ENCODE assay signal across 18 cellular contexts in genomic region chr16:57722651-57723050, GRCh38. TPM values are rescaled to one million over a fixed set of nuclear protein-coding genes. Genes with fewer than 3 reads are reported as not detected.
DNase-seq lines count a peak whose midpoint lies in the region; ATAC-seq, FAIRE-seq and TF ChIP-seq lines count a peak whose summit lies in the region.
"Had no signal": no experiment of that assay in that cellular context is flagged by ENCODE, and none has a peak within 500 bp of the region (broad histone marks: within the 10 kb centered on the region; RNA-seq: fewer than 3 reads in every experiment).

No MANE protein-coding gene starts in this region.

- H4K20me1 ChIP-seq in HepG2 (ENCODE audit: insufficient read depth, low read length) (no peaks in the 10 kb centered on the region), neural progenitor cell (ENCODE audit: low read depth) (no peaks in the 10 kb centered on the region)

- H3K9ac ChIP-seq in HepG2 (ENCODE audit: insufficient read depth, low read depth, low read length): no peak overlapping the region
- H3K9ac ChIP-seq in neural progenitor cell: no peak overlapping the region

- no peaks in the 10 kb centered on the region for H3K36me3 ChIP-seq in HepG2 (replicated peaks in 1 of 2; ENCODE audit: control insufficient read depth in 1 of 2, insufficient read depth in 2 of 2, low read length in 2 of 2)
- H3K36me3 ChIP-seq in right lobe of liver: no peaks in the 10 kb centered on the region
- H3K36me3 ChIP-seq in neural progenitor cell: no peaks in the 10 kb centered on the region
- H3K36me3 ChIP-seq in spleen: no peaks in the 10 kb centered on the region
- H3K36me3 ChIP-seq: HAP-1 had no signal

- no peak overlapping the region for H3K4me3 Mint-ChIP-seq in neural progenitor cell
- H3K4me3 Mint-ChIP-seq in activated CD4-positive, alpha-beta T cell treated with anti-CD3 and anti-CD28 coated beads for 36 hours: no peak overlapping the region
- H3K4me3 Mint-ChIP-seq: CD14-positive monocyte; CD4-positive, alpha-beta memory T cell had no signal

- H3K4me1 ChIP-seq in HepG2 (ENCODE audit: insufficient read depth, low read length) (peaks cover 29% of the 10 kb centered on the region), right lobe of liver (no peaks in the 10 kb centered on the region), neural progenitor cell (no peaks in the 10 kb centered on the region), spleen (peaks cover 0 to 6% (median 0%) of the 10 kb centered on the region in 6 donors)
- H3K4me1 ChIP-seq: HAP-1 had no signal

- POLR2A ChIA-PET in HepG2 (lab: Yijun Ruan, JAX): interaction anchor here (0.7 to 1.0 kb wide), 3 partner anchors 13 to 19 kb away, joined by 3 to 4 read pairs (median 4); partner anchors contain the start of gene KATNB1
- POLR2A ChIA-PET in activated CD4-positive, alpha-beta T cell treated with anti-CD3 and anti-CD28 coated beads for 36 hours (lab: Charles Lee): no interaction called here

- no peak for TF ChIP-seq EP300 in HepG2 (IDR thresholded peaks at IDR 0.05; ENCODE audit: low read depth in 2 of 2, low read length in 2 of 2)
- no peak for TF ChIP-seq EP300 in HepG2 (CRISPR knock-in tag; IDR thresholded peaks at IDR 0.05; ENCODE audit: borderline replicate concordance)

- H3F3A ChIP-seq in neural progenitor cell (ENCODE audit: low read depth): no peaks in the 10 kb centered on the region

- peaks cover 9% of the 10 kb centered on the region for H3K27me3 Mint-ChIP-seq in neural progenitor cell (ENCODE audit: insufficient read depth, low read depth)
- H3K27me3 Mint-ChIP-seq in activated CD4-positive, alpha-beta T cell treated with anti-CD3 and anti-CD28 coated beads for 36 hours: no peaks in the 10 kb centered on the region

- 0 out of 2 replicates have a peak overlapping the region, but pooled peaks have one; percentile 4 for H3K4me2 ChIP-seq in HepG2 (ENCODE audit: low read depth, low read length)
- H3K4me2 ChIP-seq in neural progenitor cell: no peak overlapping the region
- H3K4me2 ChIP-seq: A549 had no signal

- no peak overlapping the region for H2AFZ ChIP-seq in HepG2 (ENCODE audit: low read length)
- peak overlapping the region; percentile 15 for H2AFZ ChIP-seq in neural progenitor cell (replicated peaks)

- 40% methylated on average over 10 of the region's 11 CpGs for WGBS in HepG2 (ENCODE audit: low lambda C conversion rate)
- 55% methylated on average over 6 of the region's 11 CpGs for WGBS in right lobe of liver (ENCODE audit: insufficient coverage, low coverage, low lambda C conversion rate, missing lambda C conversion rate)
- WGBS in spleen, 5 donors: 78 to 87% (median 84%) methylated on average over 11 of the region's 11 CpGs

- peaks cover 4% of the 10 kb centered on the region for H3K4me1 Mint-ChIP-seq in neural progenitor cell
- no peaks in the 10 kb centered on the region for H3K4me1 Mint-ChIP-seq in activated CD4-positive, alpha-beta T cell treated with anti-CD3 and anti-CD28 coated beads for 36 hours
- H3K4me1 Mint-ChIP-seq: CD4-positive, alpha-beta memory T cell had no signal

- FAIRE-seq in HepG2 (lab: Jason Lieb, UNC): no peak
- FAIRE-seq: A549 had no signal

- in situ Hi-C loops in HepG2 (cut with HindIII; ENCODE audit: extremely low pct_ligation_motif_present, low pct_unique_long_range_greater_than_20kb): no loop called here

- H3K79me2 ChIP-seq in HepG2 (ENCODE audit: insufficient read depth, low read length) (no peaks in the 10 kb centered on the region), neural progenitor cell (ENCODE audit: low read depth) (no peaks in the 10 kb centered on the region)

- DNase-seq in HepG2 (ENCODE audit: low spot score): no peak
- no peak for DNase-seq in right lobe of liver
- DNase-seq in neural progenitor cell (ENCODE audit: low spot score): no peak
- DNase-seq in spleen: peak; percentile 34
- no peak for DNase-seq in NCI-H446 treated with DMSO at 0.1 percent for 48 hours (lab: John Stamatoyannopoulos, UW)
- DNase-seq in inferior parietal cortex (ENCODE audit: extremely low spot score): no peak
- no peak for DNase-seq in activated CD4-positive, alpha-beta T cell treated with anti-CD3 and anti-CD28 coated beads for 36 hours
- DNase-seq: AML-193; CD4-positive, alpha-beta memory T cell; DMS153; DMS79 treated with DMSO at 0.1 percent for 48 hours; GF-D8; GOT3 had no signal

- CTCF ChIA-PET in HepG2 (lab: Yijun Ruan, JAX; ENCODE audit: low intra/inter-chr PET ratio, low total read pairs): interaction anchor here (1.4 to 2.5 kb wide), 4 partner anchors 74 to 283 kb away, joined by 3 to 11 read pairs (median 8); no protein-coding TSS in a partner anchor
- CTCF ChIA-PET in activated CD4-positive, alpha-beta T cell treated with anti-CD3 and anti-CD28 coated beads for 36 hours (lab: Charles Lee): interaction anchor here (0.6 kb wide), 1 partner anchor 96 kb away, joined by 3 read pairs; no protein-coding TSS in a partner anchor

- no peak overlapping the region for H3K27ac ChIP-seq in HepG2 (ENCODE audit: extremely low read length, insufficient read depth, low read length)
- H3K27ac ChIP-seq in right lobe of liver: no peak overlapping the region
- no peak overlapping the region for H3K27ac ChIP-seq in neural progenitor cell
- H3K27ac ChIP-seq in spleen: no peak overlapping the region
- H3K27ac ChIP-seq: 22Rv1 had no signal

- no peaks in the 10 kb centered on the region for H3K9me3 Mint-ChIP-seq in neural progenitor cell
- no peaks in the 10 kb centered on the region for H3K9me3 Mint-ChIP-seq in activated CD4-positive, alpha-beta T cell treated with anti-CD3 and anti-CD28 coated beads for 36 hours (ENCODE audit: low read depth)
- H3K9me3 Mint-ChIP-seq: CD14-positive monocyte had no signal

- intact Hi-C loops in HepG2 (cut with micrococcal nuclease; ENCODE audit: unreplicated experiment): loop anchor here (5.0 kb wide), 1 partner anchor 60 kb away; no protein-coding TSS in a partner anchor
- intact Hi-C loops in right lobe of liver (cut with DNase I): loop anchor here (5.0 kb wide), 3 partner anchors 70 to 145 kb away; no protein-coding TSS in a partner anchor
- intact Hi-C loops in spleen (cut with DNase I; ENCODE audit: low total_unique reads): no loop called here
- intact Hi-C loops in activated CD4-positive, alpha-beta T cell treated with anti-CD3 and anti-CD28 coated beads for 36 hours (cut with DNase I, micrococcal nuclease): loop anchor here (5.0 kb wide), 2 partner anchors 75 to 145 kb away; no protein-coding TSS in a partner anchor

- TF ChIP-seq RAD21 in HepG2 (CRISPR knock-in tag; IDR thresholded peaks at IDR 0.05): no peak

- H3K27me3 ChIP-seq in HepG2 (ENCODE audit: control insufficient read depth in 1 of 2, insufficient read depth in 2 of 2, low read length in 2 of 2) (no peaks in the 10 kb centered on the region), right lobe of liver (no peaks in the 10 kb centered on the region), neural progenitor cell (no peaks in the 10 kb centered on the region), spleen (replicated peaks in 1 of 7) (no peaks in the 10 kb centered on the region)

- H3K9me3 ChIP-seq in HepG2 (ENCODE audit: low read length) (no peaks in the 10 kb centered on the region), right lobe of liver (no peaks in the 10 kb centered on the region), neural progenitor cell (ENCODE audit: low read depth) (no peaks in the 10 kb centered on the region), spleen (no peaks in the 10 kb centered on the region)
- H3K9me3 ChIP-seq: A549, HAP-1 had no signal

- no peaks in the 10 kb centered on the region for H3K36me3 Mint-ChIP-seq in neural progenitor cell
- H3K36me3 Mint-ChIP-seq in activated CD4-positive, alpha-beta T cell treated with anti-CD3 and anti-CD28 coated beads for 36 hours (ENCODE audit: low read depth): no peaks in the 10 kb centered on the region
- H3K36me3 Mint-ChIP-seq: CD14-positive monocyte; CD4-positive, alpha-beta memory T cell had no signal

- ATAC-seq in HepG2 (peak; percentile 4; the same call in 2 of the 3 replicates), right lobe of liver (no peak)
- no peak for ATAC-seq in activated CD4-positive, alpha-beta T cell treated with anti-CD3 and anti-CD28 coated beads for 36 hours

- TF ChIP-seq CTCF in HepG2 (CRISPR knock-in tag; IDR thresholded peaks at IDR 0.05): no peak
- no peak for TF ChIP-seq CTCF in right lobe of liver (IDR thresholded peaks at IDR 0.05)
- TF ChIP-seq CTCF in neural progenitor cell (IDR thresholded peaks at IDR 0.05): no peak
- TF ChIP-seq CTCF in spleen (IDR thresholded peaks at IDR 0.05 in 8 of 11, conservative IDR thresholded peaks at IDR 0.05 in 3 of 11): no peak

- H3K27ac Mint-ChIP-seq in neural progenitor cell: no peak overlapping the region
- H3K27ac Mint-ChIP-seq in activated CD4-positive, alpha-beta T cell treated with anti-CD3 and anti-CD28 coated beads for 36 hours: no peak overlapping the region
- H3K27ac Mint-ChIP-seq: CD4-positive, alpha-beta memory T cell had no signal

- H3K4me3 ChIP-seq in HepG2 (replicated peaks in 1 of 3; ENCODE audit: insufficient read depth in 1 of 3, low read depth in 2 of 3, low read length in 3 of 3): no peak overlapping the region
- no peak overlapping the region for H3K4me3 ChIP-seq in right lobe of liver
- no peak overlapping the region for H3K4me3 ChIP-seq in neural progenitor cell
- no peak overlapping the region for H3K4me3 ChIP-seq in spleen
- H3K4me3 ChIP-seq: A549, HAP-1 had no signal

- BruUV-seq in HepG2 (replicated peaks; lab: Mats Ljungman, UMichigan): no TSS peak

- no peak for TF ChIP-seq POLR2A in HepG2 (IDR thresholded peaks at IDR 0.05; ENCODE audit: insufficient read depth in 1 of 2, low read depth in 2 of 2, low read length in 2 of 2)
- TF ChIP-seq POLR2A in right lobe of liver (IDR thresholded peaks at IDR 0.05): no peak
- TF ChIP-seq POLR2A in spleen (IDR thresholded peaks at IDR 0.05): no peak

RNA-seq across cellular contexts. Expression of gene KATNB1, which starts 12.9 kb away (rescaled TPM):
- total RNA-seq in HepG2 (2016; rRNA removed; fragmentation: Illumina TruSeq; extraction: Trizol): 25.2 and 31.5 TPM in 2 replicates
- total RNA-seq in HepG2 (2016; cell fraction: cytosol; rRNA removed; fragmentation: Illumina TruSeq; extraction: Trizol; ENCODE audit: low read depth): 14.2 and 18.3 TPM in 2 replicates
- 21.2 and 33.1 TPM in 2 replicates for total RNA-seq in HepG2 (2016; cell fraction: insoluble cytoplasmic fraction; rRNA removed; fragmentation: Illumina TruSeq; extraction: Trizol)
- total RNA-seq in HepG2 (2016; cell fraction: membrane; rRNA removed; fragmentation: Illumina TruSeq; extraction: Trizol): 34.3 and 42.2 TPM in 2 replicates
- total RNA-seq in HepG2 (2016; cell fraction: nucleus; rRNA removed; fragmentation: Illumina TruSeq; extraction: Trizol): 21.9 and 25.7 TPM in 2 replicates
- polyA plus RNA-seq in HepG2 (2011; rRNA removed): 39.8 and 43.5 TPM in 2 replicates
- 17.4 and 27.7 TPM in 2 replicates for polyA plus RNA-seq in HepG2 (2011; cell fraction: cytosol; rRNA removed)
- polyA plus RNA-seq in HepG2 (2011; cell fraction: nucleus; rRNA removed): 122 and 146 TPM in 2 replicates
- polyA plus RNA-seq in HepG2 (2012): 16.2 and 20.9 TPM in 2 replicates
- 15.0 and 20.0 TPM in 2 replicates for polyA plus RNA-seq in HepG2 (2016; cell fraction: cytosol; fragmentation: Illumina TruSeq; extraction: Trizol; ENCODE audit: low read depth)
- polyA plus RNA-seq in HepG2 (2016; cell fraction: insoluble cytoplasmic fraction; fragmentation: Illumina TruSeq; extraction: Trizol; ENCODE audit: low read depth): 22.6 and 30.3 TPM in 2 replicates
- 30.4 and 34.5 TPM in 2 replicates for polyA plus RNA-seq in HepG2 (2016; cell fraction: membrane; fragmentation: Illumina TruSeq; extraction: Trizol; ENCODE audit: low read depth)
- 49.3 and 53.8 TPM in 2 replicates for polyA plus RNA-seq in HepG2 (2016; cell fraction: nucleus; fragmentation: Illumina TruSeq; extraction: Trizol; ENCODE audit: insufficient read depth, low read depth)
- 29.8 and 60.0 TPM in 2 replicates for polyA minus RNA-seq in HepG2 (2011; rRNA and poly(A)+ RNA removed; ENCODE audit: low replicate concordance)
- polyA minus RNA-seq in HepG2 (2011; cell fraction: cytosol; rRNA and poly(A)+ RNA removed): 13.6 and 19.1 TPM in 2 replicates
- polyA minus RNA-seq in HepG2 (2011; cell fraction: nucleus; rRNA and poly(A)+ RNA removed): 27.9 and 30.3 TPM in 2 replicates
- total RNA-seq in right lobe of liver: 10 to 100 TPM in 2 of 6 experiments, 1 to 10 TPM in 4; 5.6 to 17.5 (median 8.5) TPM
- 33.5 and 48.2 TPM in 2 replicates for total RNA-seq in neural progenitor cell (ENCODE audit: low replicate concordance)
- total RNA-seq in spleen: 10 to 100 TPM; 15.7 to 23.1 (median 18.2) TPM
- polyA plus RNA-seq in spleen: 10 to 100 TPM; 10.6 to 14.5 (median 11.2) TPM
- total RNA-seq in activated CD4-positive, alpha-beta T cell treated with anti-CD3 and anti-CD28 coated beads for 36 hours: 10 to 100 TPM; 28.1 to 29.3 TPM

RNA-seq across cellular contexts. Expression of gene DRC7, which starts 28.0 kb away (rescaled TPM):
- 2.7 and 3.4 TPM in 2 replicates for total RNA-seq in HepG2 (2016; rRNA removed; fragmentation: Illumina TruSeq; extraction: Trizol)
- 0.26 and 1.5 TPM in 2 replicates for total RNA-seq in HepG2 (2016; cell fraction: cytosol; rRNA removed; fragmentation: Illumina TruSeq; extraction: Trizol; ENCODE audit: low read depth)
- 2.4 and 2.5 TPM in 2 replicates for total RNA-seq in HepG2 (2016; cell fraction: insoluble cytoplasmic fraction; rRNA removed; fragmentation: Illumina TruSeq; extraction: Trizol)
- 1.4 and 2.1 TPM in 2 replicates for total RNA-seq in HepG2 (2016; cell fraction: membrane; rRNA removed; fragmentation: Illumina TruSeq; extraction: Trizol)
- total RNA-seq in HepG2 (2016; cell fraction: nucleus; rRNA removed; fragmentation: Illumina TruSeq; extraction: Trizol): 0.59 and 1.6 TPM in 2 replicates
- 3.4 and 3.5 TPM in 2 replicates for polyA plus RNA-seq in HepG2 (2011; rRNA removed)
- 2.7 and 3.1 TPM in 2 replicates for polyA plus RNA-seq in HepG2 (2011; cell fraction: cytosol; rRNA removed)
- polyA plus RNA-seq in HepG2 (2011; cell fraction: nucleus; rRNA removed): 3.4 TPM in 2 replicates
- polyA plus RNA-seq in HepG2 (2012): 4.1 and 4.4 TPM in 2 replicates
- polyA plus RNA-seq in HepG2 (2016; cell fraction: cytosol; fragmentation: Illumina TruSeq; extraction: Trizol; ENCODE audit: low read depth): 0.70 and 1.3 TPM in 2 replicates
- polyA plus RNA-seq in HepG2 (2016; cell fraction: insoluble cytoplasmic fraction; fragmentation: Illumina TruSeq; extraction: Trizol; ENCODE audit: low read depth): 2.0 and 2.4 TPM in 2 replicates
- 1.0 and 1.1 TPM in 2 replicates for polyA plus RNA-seq in HepG2 (2016; cell fraction: membrane; fragmentation: Illumina TruSeq; extraction: Trizol; ENCODE audit: low read depth)
- polyA plus RNA-seq in HepG2 (2016; cell fraction: nucleus; fragmentation: Illumina TruSeq; extraction: Trizol; ENCODE audit: insufficient read depth, low read depth): 1.6 and 1.8 TPM in 2 replicates
- polyA minus RNA-seq in HepG2 (2011; rRNA and poly(A)+ RNA removed; ENCODE audit: low replicate concordance): 1.2 TPM in 1 of 2 replicates, not detected in the other
- polyA minus RNA-seq in HepG2 (2011; cell fraction: cytosol; rRNA and poly(A)+ RNA removed): 0.99 and 1.1 TPM in 2 replicates
- 1.3 and 2.5 TPM in 2 replicates for polyA minus RNA-seq in HepG2 (2011; cell fraction: nucleus; rRNA and poly(A)+ RNA removed)
- total RNA-seq in right lobe of liver: under 1 TPM; 0.06 to 0.37 (median 0.19) TPM
- 0.41 and 0.84 TPM in 2 replicates for total RNA-seq in neural progenitor cell (ENCODE audit: low replicate concordance)
- 1 to 10 TPM in 1 of 7 donors, under 1 TPM in 2, not detected in 4; 0.20 to 2.1 (median 0.60) TPM for total RNA-seq in spleen
- polyA plus RNA-seq in spleen: under 1 TPM; 0.03 to 0.11 (median 0.06) TPM
- total RNA-seq in activated CD4-positive, alpha-beta T cell treated with anti-CD3 and anti-CD28 coated beads for 36 hours: under 1 TPM in 1 of 2 experiments, not detected in 1; 0.05 TPM
- total RNA-seq: CD4-positive, alpha-beta memory T cell had no signal
- polyA plus RNA-seq: BJ; CD4-positive, alpha-beta memory T cell had no signal

RNA-seq across cellular contexts. Expression of gene ADGRG3, which starts 54.5 kb away (rescaled TPM):
- total RNA-seq in HepG2 (2016; rRNA removed; fragmentation: Illumina TruSeq; extraction: Trizol): 1.0 and 2.7 TPM in 2 replicates
- total RNA-seq in HepG2 (2016; cell fraction: cytosol; rRNA removed; fragmentation: Illumina TruSeq; extraction: Trizol; ENCODE audit: low read depth): 0.79 and 1.1 TPM in 2 replicates
- total RNA-seq in HepG2 (2016; cell fraction: insoluble cytoplasmic fraction; rRNA removed; fragmentation: Illumina TruSeq; extraction: Trizol): 1.1 and 2.2 TPM in 2 replicates
- total RNA-seq in HepG2 (2016; cell fraction: membrane; rRNA removed; fragmentation: Illumina TruSeq; extraction: Trizol): 1.0 and 1.5 TPM in 2 replicates
- total RNA-seq in HepG2 (2016; cell fraction: nucleus; rRNA removed; fragmentation: Illumina TruSeq; extraction: Trizol): 2.3 and 2.7 TPM in 2 replicates
- 11.8 and 13.6 TPM in 2 replicates for polyA plus RNA-seq in HepG2 (2011; rRNA removed)
- polyA plus RNA-seq in HepG2 (2011; cell fraction: cytosol; rRNA removed): 10.8 and 11.2 TPM in 2 replicates
- 21.1 and 23.7 TPM in 2 replicates for polyA plus RNA-seq in HepG2 (2011; cell fraction: nucleus; rRNA removed)
- 5.8 and 8.1 TPM in 2 replicates for polyA plus RNA-seq in HepG2 (2012)
- 0.49 and 0.54 TPM in 2 replicates for polyA plus RNA-seq in HepG2 (2016; cell fraction: cytosol; fragmentation: Illumina TruSeq; extraction: Trizol; ENCODE audit: low read depth)
- 1.3 TPM in 2 replicates for polyA plus RNA-seq in HepG2 (2016; cell fraction: insoluble cytoplasmic fraction; fragmentation: Illumina TruSeq; extraction: Trizol; ENCODE audit: low read depth)
- 0.65 and 1.0 TPM in 2 replicates for polyA plus RNA-seq in HepG2 (2016; cell fraction: membrane; fragmentation: Illumina TruSeq; extraction: Trizol; ENCODE audit: low read depth)
- 5.4 and 6.5 TPM in 2 replicates for polyA plus RNA-seq in HepG2 (2016; cell fraction: nucleus; fragmentation: Illumina TruSeq; extraction: Trizol; ENCODE audit: insufficient read depth, low read depth)
- 0.91 and 31.9 TPM in 2 replicates for polyA minus RNA-seq in HepG2 (2011; rRNA and poly(A)+ RNA removed; ENCODE audit: low replicate concordance)
- 4.7 and 5.3 TPM in 2 replicates for polyA minus RNA-seq in HepG2 (2011; cell fraction: cytosol; rRNA and poly(A)+ RNA removed)
- 8.9 and 10.4 TPM in 2 replicates for polyA minus RNA-seq in HepG2 (2011; cell fraction: nucleus; rRNA and poly(A)+ RNA removed)
- total RNA-seq in right lobe of liver: 1 to 10 TPM in 1 of 6 experiments, under 1 TPM in 5; 0.37 to 1.6 (median 0.83) TPM
- total RNA-seq in neural progenitor cell (ENCODE audit: low replicate concordance): not detected in 2 replicates
- 100 to 1,000 TPM in 2 of 7 donors, 10 to 100 TPM in 5; 16.6 to 116 (median 34.2) TPM for total RNA-seq in spleen
- polyA plus RNA-seq in spleen: 10 to 100 TPM in 1 of 3 donors, 1 to 10 TPM in 2; 2.5 to 15.3 (median 8.5) TPM
- total RNA-seq in activated CD4-positive, alpha-beta T cell treated with anti-CD3 and anti-CD28 coated beads for 36 hours: not detected
- total RNA-seq: CD4-positive, alpha-beta memory T cell had no signal
- polyA plus RNA-seq: BJ; CD4-positive, alpha-beta memory T cell had no signal
